Comparison of ENCODE assay signal across 8 cellular contexts in genomic region chr11:35144103-35144741, GRCh38. TPM values are rescaled to one million over a fixed set of nuclear protein-coding genes. Genes with fewer than 3 reads are reported as not detected.
A peak's percentile ranks its signal among the peaks of the same experiment; 100 is the strongest.
DNase-seq lines count a peak whose midpoint lies in the region; ATAC-seq and TF ChIP-seq lines count a peak whose summit lies in the region.

No MANE protein-coding gene starts in this region.

- ATAC-seq in GM19328 (IDR thresholded peaks at IDR 0.05; ENCODE audit: unreplicated experiment), result peak; percentile 39
- ATAC-seq in HG03378 (IDR thresholded peaks at IDR 0.05; ENCODE audit: unreplicated experiment), result peak; percentile 50

- intact Hi-C loops in cardiac septum (cut with DNase I), result loop anchor here (5.0 kb wide), 1 partner anchor 38 kb away; no protein-coding TSS in a partner anchor

- peaks cover 58% of the 10 kb centered on the region for H3K4me1 ChIP-seq in skeletal muscle satellite cell (ENCODE audit: control insufficient read depth, insufficient read depth, low read length)

- peaks cover 73% of the 10 kb centered on the region for H3K4me1 Mint-ChIP-seq in T-helper 1 cell treated with Interleukin-12 subunit alpha and Interleukin-12 subunit beta and Interleukin-4 antibody, amounts not matched to agents 30 μg/mL and 1 μg/mL, for 36 hours (ENCODE audit: low read depth)
- H3K4me1 Mint-ChIP-seq in nephron progenitor cell, result peaks cover 5% of the 10 kb centered on the region

- peaks cover 9% of the 10 kb centered on the region for H3K9me3 Mint-ChIP-seq in T-helper 1 cell treated with Interleukin-12 subunit alpha and Interleukin-12 subunit beta and Interleukin-4 antibody, amounts not matched to agents 30 μg/mL and 1 μg/mL, for 36 hours
- H3K9me3 Mint-ChIP-seq in nephron progenitor cell, result no peaks in the 10 kb centered on the region

- H3K9ac ChIP-seq in skeletal muscle satellite cell (ENCODE audit: low read depth, low read length), result peak overlapping the region; percentile 62

- H3K4me2 ChIP-seq in skeletal muscle satellite cell (ENCODE audit: low read length), result peak overlapping the region; percentile 91

- no peaks in the 10 kb centered on the region for H3K27me3 Mint-ChIP-seq in T-helper 1 cell treated with Interleukin-12 subunit alpha and Interleukin-12 subunit beta and Interleukin-4 antibody, amounts not matched to agents 30 μg/mL and 1 μg/mL, for 36 hours (ENCODE audit: low read depth)
- peaks cover 15% of the 10 kb centered on the region for H3K27me3 Mint-ChIP-seq in nephron progenitor cell (ENCODE audit: low read depth, poor library complexity)

- H3K9me3 ChIP-seq in skeletal muscle satellite cell (replicated peaks; ENCODE audit: low read length), result no peaks in the 10 kb centered on the region

- H3K36me3 Mint-ChIP-seq in T-helper 1 cell treated with Interleukin-12 subunit alpha and Interleukin-12 subunit beta and Interleukin-4 antibody, amounts not matched to agents 30 μg/mL and 1 μg/mL, for 36 hours (ENCODE audit: low read depth), result peaks cover 53% of the 10 kb centered on the region
- H3K36me3 Mint-ChIP-seq in nephron progenitor cell (ENCODE audit: low read depth), result no peaks in the 10 kb centered on the region

- H3K4me3 Mint-ChIP-seq in T-helper 1 cell treated with Interleukin-12 subunit alpha and Interleukin-12 subunit beta and Interleukin-4 antibody, amounts not matched to agents 30 μg/mL and 1 μg/mL, for 36 hours, result peak overlapping the region; percentile 66
- no peak overlapping the region for H3K4me3 Mint-ChIP-seq in nephron progenitor cell

- H3K27ac Mint-ChIP-seq in T-helper 1 cell treated with Interleukin-12 subunit alpha and Interleukin-12 subunit beta and Interleukin-4 antibody, amounts not matched to agents 30 μg/mL and 1 μg/mL, for 36 hours, result peak overlapping the region; percentile 92
- no peak overlapping the region for H3K27ac Mint-ChIP-seq in nephron progenitor cell

- H3K36me3 ChIP-seq in skeletal muscle satellite cell (ENCODE audit: insufficient read depth, low read length), result peaks cover 40% of the 10 kb centered on the region

- H3K27me3 ChIP-seq in skeletal muscle satellite cell (ENCODE audit: control insufficient read depth, insufficient read depth, low read length), result no peaks in the 10 kb centered on the region

- peak overlapping the region; percentile 100 for H3K4me3 ChIP-seq in AG10803 (ENCODE audit: low read length)
- H3K4me3 ChIP-seq in skeletal muscle satellite cell (ENCODE audit: low read length), result peak overlapping the region; percentile 55

- peak; percentile 92 for DNase-seq in AG10803 (ENCODE audit: low read depth)
- peak; percentile 73 for DNase-seq in central memory CD4-positive, alpha-beta T cell
- no peak for DNase-seq in nephron progenitor cell
- no peak for DNase-seq in cardiac septum (ENCODE audit: low spot score)

- 0 out of 2 replicates have a peak, but pooled peaks have one; percentile 6 for TF ChIP-seq CTCF in AG10803 (conservative IDR thresholded peaks at IDR 0.05; ENCODE audit: low read length)
- no peak for TF ChIP-seq CTCF in nephron progenitor cell (IDR thresholded peaks at IDR 0.05)

RNA-seq across cellular contexts. Expression of gene CD44, which starts 5.3 kb away (rescaled TPM):
- 298 TPM in 2 replicates for total RNA-seq in skeletal muscle satellite cell (2012; rRNA removed)
- 55.6 TPM for total RNA-seq in cardiac septum

Comparison
In these comparisons a context has a peak if more than half of its experiments do, and no peak if none do; other contexts are left out.
1. DNase-seq: peak in AG10803 (single experiment) and central memory CD4-positive, alpha-beta T cell (single experiment); none in nephron progenitor cell (single experiment) and cardiac septum (single experiment).